ENCODE assay signal across 8 cellular contexts in genomic region chr6:135909737-135910387, GRCh38. TPM values are rescaled to one million over a fixed set of nuclear protein-coding genes. Genes with fewer than 3 reads are reported as not detected.
A peak's percentile ranks its signal among the peaks of the same experiment; 100 is the strongest.
DNase-seq lines count a peak whose midpoint lies in the region; ATAC-seq and TF ChIP-seq lines count a peak whose summit lies in the region.

No MANE protein-coding gene starts in this region.

- H3K9me1 ChIP-seq in IMR-90 (ENCODE audit: insufficient read depth, low read length): peaks cover 16% of the 10 kb centered on the region

- H4K91ac ChIP-seq in IMR-90 (ENCODE audit: insufficient read depth, low read depth, low read length): no peak overlapping the region; the same call in 1 of the 2 replicates

- H3K9ac ChIP-seq in IMR-90 (ENCODE audit: low read depth, low read length): no peak overlapping the region

- H3K27me3 ChIP-seq in IMR-90 (ENCODE audit: control insufficient read depth, insufficient read depth, low read length): no peaks in the 10 kb centered on the region
- H3K27me3 ChIP-seq in PC-9 (ENCODE audit: insufficient read depth, low read depth): no peaks in the 10 kb centered on the region
- H3K27me3 ChIP-seq in right cardiac atrium (ENCODE audit: control insufficient read depth, insufficient read depth): no peaks in the 10 kb centered on the region
- H3K27me3 ChIP-seq in tibial artery: no peaks in the 10 kb centered on the region

- peak overlapping the region in 1 of 2 experiments; percentile 67; a peak in 2 of 4 replicates for H4K8ac ChIP-seq in IMR-90 (ENCODE audit: low read depth in 2 of 2, low read length in 2 of 2)

- H3K4me2 ChIP-seq in IMR-90 (ENCODE audit: low read depth, low read length): no peak overlapping the region
- no peak overlapping the region for H3K4me2 ChIP-seq in PC-9

- H2AK9ac ChIP-seq in IMR-90 (replicated peaks; ENCODE audit: low read depth, low read length, poor library complexity): no peak overlapping the region

- no TSS peak for BruUV-seq in IMR-90 (replicated peaks; lab: Mats Ljungman, UMichigan)
- no TSS peak for BruUV-seq in PC-9 (replicated peaks; lab: Mats Ljungman, UMichigan)

- H3K9me3 ChIP-seq in IMR-90 (ENCODE audit: control insufficient read depth, insufficient read depth, low read length) (no peaks in the 10 kb centered on the region), PC-9 (ENCODE audit: insufficient read depth, low read depth) (no peaks in the 10 kb centered on the region), right cardiac atrium (ENCODE audit: control insufficient read depth, low read length) (no peaks in the 10 kb centered on the region), tibial artery (no peaks in the 10 kb centered on the region)

- peak overlapping the region; percentile 64; the same call in 1 of the 3 replicates for H2BK15ac ChIP-seq in IMR-90 (ENCODE audit: low read depth, low read length)

- no peak overlapping the region for H2AFZ ChIP-seq in IMR-90 (replicated peaks; ENCODE audit: low read length, poor library complexity)
- H2AFZ ChIP-seq in PC-9: no peak overlapping the region

- POLR2A ChIA-PET in IMR-90 (lab: Charles Lee; ENCODE audit: unreplicated experiment) (no interaction called here), PC-9 (lab: Charles Lee; ENCODE audit: unreplicated experiment) (no interaction called here)

- peak overlapping the region; percentile 15; the same call in 1 of the 2 replicates for H3K18ac ChIP-seq in IMR-90 (ENCODE audit: low read depth, low read length)

- no peak overlapping the region; the same call in 1 of the 2 replicates for H3K4ac ChIP-seq in IMR-90 (ENCODE audit: low read depth, low read length)

- H2AK5ac ChIP-seq in IMR-90 (ENCODE audit: low read depth, low read length): peak overlapping the region; percentile 11; the same call in 1 of the 2 replicates

- no peaks in the 10 kb centered on the region for H3K79me2 ChIP-seq in PC-9 (ENCODE audit: low read depth)

- intact Hi-C loops in IMR-90 (cut with micrococcal nuclease) (loop anchor here (10.0 kb wide), 1 partner anchor 315 kb away; no protein-coding TSS in a partner anchor), PC-9 (cut with micrococcal nuclease; ENCODE audit: unreplicated experiment) (no loop called here), right cardiac atrium (cut with DNase I) (loop anchor here in 1 of 4 donors (10.0 kb wide), 1 partner anchor 375 kb away; no protein-coding TSS in a partner anchor), tibial artery (cut with DNase I; ENCODE audit: low total_unique reads) (no loop called here)

- 0 out of 2 replicates have a peak overlapping the region, but pooled peaks have one; percentile 15 for H2BK20ac ChIP-seq in IMR-90 (ENCODE audit: low read depth, low read length)

- CTCF ChIA-PET in IMR-90 (lab: Yijun Ruan, JAX) (interaction anchor here (1.0 kb wide), 1 partner anchor 11 kb away, joined by 3 read pairs; no protein-coding TSS in a partner anchor), PC-9 (lab: Charles Lee) (interaction anchor here (0.5 to 0.6 kb wide), 3 partner anchors 17 to 330 kb away, joined by 3 read pairs; no protein-coding TSS in a partner anchor)

- H3K9me2 ChIP-seq in PC-9 (ENCODE audit: insufficient read depth): no peaks in the 10 kb centered on the region; the same call in 1 of the 2 replicates

- H2BK5ac ChIP-seq in IMR-90 (ENCODE audit: low read depth, low read length, poor library complexity, severe bottlenecking): peak overlapping the region; percentile 12

- no peak overlapping the region for H3K4me3 Mint-ChIP-seq in activated T-helper 17 cell treated with anti-CD3 and anti-CD28 coated beads, Interleukin-2, amount 50 U/mL, for 72 hours

- TF ChIP-seq CTCF in IMR-90 (conservative IDR thresholded peaks at IDR 0.05; ENCODE audit: low read depth, low read length): peak; percentile 36
- peak; percentile 73 for TF ChIP-seq CTCF in PC-9 (conservative IDR thresholded peaks at IDR 0.05)
- peak in 1 of 2 experiments; percentile 32 for TF ChIP-seq CTCF in tibial artery (IDR thresholded peaks at IDR 0.05)

- no peaks in the 10 kb centered on the region for H3K36me3 Mint-ChIP-seq in activated T-helper 17 cell treated with anti-CD3 and anti-CD28 coated beads, Interleukin-2, amount 50 U/mL, for 72 hours (ENCODE audit: low read depth)

- H3F3A ChIP-seq in PC-9 (ENCODE audit: insufficient read depth, low read depth): no peaks in the 10 kb centered on the region

- dilution Hi-C loops in IMR-90 (cut with HindIII; ENCODE audit: low sequenced_read_pairs, unreplicated experiment): no loop called here

- H3K27ac Mint-ChIP-seq in activated T-helper 17 cell treated with anti-CD3 and anti-CD28 coated beads, Interleukin-2, amount 50 U/mL, for 72 hours: no peak overlapping the region

- ATAC-seq in GM21528 (IDR thresholded peaks at IDR 0.05; ENCODE audit: low FRiP score, unreplicated experiment) (peak; percentile 85), IMR-90 (ENCODE audit: low read depth) (no peak), right cardiac atrium (peak; percentile 25 to 38)
- peak; percentile 77 for ATAC-seq in activated T-helper 17 cell treated with anti-CD3 and anti-CD28 coated beads, Interleukin-2, amount 50 U/mL, for 72 hours (replicated peaks)

- in situ Hi-C loops in IMR-90 (cut with MboI; ENCODE audit: low sequenced_read_pairs): no loop called here

- 0 out of 2 replicates have a peak overlapping the region, but pooled peaks have one; percentile 24 for H3K14ac ChIP-seq in IMR-90 (replicated peaks; ENCODE audit: low read depth, low read length)

- WGBS in IMR-90 (ENCODE audit: extremely low coverage in 2 of 2, insufficient read length in 1 of 2), 2 experiments: 77% methylated on average over 3 of the region's 9 CpGs; no CpG with 5 or more reads in 1 of the 2 experiments
- WGBS in right cardiac atrium: 63% methylated on average over 9 of the region's 9 CpGs

- no peaks in the 10 kb centered on the region for H3K27me3 Mint-ChIP-seq in activated T-helper 17 cell treated with anti-CD3 and anti-CD28 coated beads, Interleukin-2, amount 50 U/mL, for 72 hours

- no peaks in the 10 kb centered on the region for H3K4me1 Mint-ChIP-seq in activated T-helper 17 cell treated with anti-CD3 and anti-CD28 coated beads, Interleukin-2, amount 50 U/mL, for 72 hours

- peaks cover 22 to 31% of the 10 kb centered on the region in 2 experiments for H3K79me1 ChIP-seq in IMR-90 (ENCODE audit: low read depth in 1 of 2, low read length in 2 of 2)

- DNase-seq in ELR (ENCODE audit: low read depth) (peak; percentile 67), IMR-90 (peak; percentile 36), PC-9 (peak; percentile 12 to 46), right cardiac atrium (no peak), tibial artery (no peak)
- DNase-seq in stimulated activated CD4-positive, alpha-beta T cell treated with anti-CD3 and anti-CD28 coated beads, Interleukin-4, amount 100 ng/mL, for 1 hour: peak; percentile 16

- H3K4me1 ChIP-seq in IMR-90 (ENCODE audit: control insufficient read depth, insufficient read depth, low read length) (peaks cover 14% of the 10 kb centered on the region), PC-9 (replicated peaks; ENCODE audit: insufficient read depth) (no peaks in the 10 kb centered on the region), right cardiac atrium (ENCODE audit: control insufficient read depth, insufficient read depth, low read length) (no peaks in the 10 kb centered on the region), tibial artery (no peaks in the 10 kb centered on the region)

- H3K36me3 ChIP-seq in IMR-90 (ENCODE audit: control insufficient read depth, insufficient read depth, low read length): peaks cover 6% of the 10 kb centered on the region
- no peaks in the 10 kb centered on the region for H3K36me3 ChIP-seq in PC-9 (ENCODE audit: low read depth)
- no peaks in the 10 kb centered on the region for H3K36me3 ChIP-seq in tibial artery

- H3K4me3 ChIP-seq in IMR-90 (ENCODE audit: insufficient read depth, low read depth, low read length): no peak overlapping the region
- H3K4me3 ChIP-seq in PC-9: no peak overlapping the region
- no peak overlapping the region for H3K4me3 ChIP-seq in right cardiac atrium (ENCODE audit: low read length)
- H3K4me3 ChIP-seq in tibial artery: no peak overlapping the region

- H3K23ac ChIP-seq in IMR-90 (ENCODE audit: low read depth, low read length): 0 out of 2 replicates have a peak overlapping the region, but pooled peaks have one; percentile 20

- TF ChIP-seq POLR2A in IMR-90 (IDR thresholded peaks at IDR 0.05; ENCODE audit: low read depth, low read length): no peak

- H2BK120ac ChIP-seq in IMR-90 (ENCODE audit: low read depth, low read length): peak overlapping the region; percentile 65

- peak overlapping the region; percentile 64; the same call in 1 of the 2 replicates for H4K5ac ChIP-seq in IMR-90 (ENCODE audit: low read depth, low read length)

- TF ChIP-seq RAD21 in IMR-90 (IDR thresholded peaks at IDR 0.05; ENCODE audit: low read length): peak; percentile 44; the same call in 1 of the 2 replicates

- no peak overlapping the region for H3K27ac ChIP-seq in IMR-90 (ENCODE audit: insufficient read depth, low read length)
- H3K27ac ChIP-seq in PC-9: no peak overlapping the region
- no peak overlapping the region for H3K27ac ChIP-seq in right cardiac atrium (ENCODE audit: low read length)
- H3K27ac ChIP-seq in tibial artery: no peak overlapping the region

- no peaks in the 10 kb centered on the region for H4K20me1 ChIP-seq in IMR-90 (ENCODE audit: insufficient read depth, low read length)
- no peaks in the 10 kb centered on the region for H4K20me1 ChIP-seq in PC-9 (ENCODE audit: insufficient read depth)

- no peak overlapping the region for H3K56ac ChIP-seq in IMR-90 (ENCODE audit: extremely low read depth, insufficient read depth, low read length)

- no peaks in the 10 kb centered on the region for H3K9me3 Mint-ChIP-seq in activated T-helper 17 cell treated with anti-CD3 and anti-CD28 coated beads, Interleukin-2, amount 50 U/mL, for 72 hours

TF ChIP-seq in IMR-90, 13 proteins besides CTCF, POLR2A, EP300 and RAD21:
- peak; percentile 26; the same call in 1 of the 2 replicates for TF ChIP-seq SMC3 (IDR thresholded peaks at IDR 0.05; ENCODE audit: low read depth, low read length)
- no peak for TF ChIP-seq NFE2L2 (IDR thresholded peaks at IDR 0.05; ENCODE audit: low read depth, low read length)

RNA-seq across cellular contexts. Expression of gene PDE7B, which starts 58.4 kb away (rescaled TPM):
- total RNA-seq in IMR-90 (2012; rRNA removed): 12.4 and 15.6 TPM in 2 replicates
- 7.8 and 8.1 TPM in 2 replicates for polyA plus RNA-seq in IMR-90 (2012; rRNA removed)
- polyA plus RNA-seq in IMR-90 (2012; cell fraction: cytosol; rRNA removed): 3.7 and 4.7 TPM in 2 replicates
- polyA plus RNA-seq in IMR-90 (2012; cell fraction: nucleus; rRNA removed; ENCODE audit: low replicate concordance): 5.4 and 11.0 TPM in 2 replicates
- 0.31 TPM in 1 of 2 replicates, not detected in the other for total RNA-seq in PC-9 (2021)
- under 1 TPM in 1 of 2 donors, not detected in 1; 0.04 TPM for total RNA-seq in activated T-helper 17 cell treated with anti-CD3 and anti-CD28 coated beads, Interleukin-2, amount 50 U/mL, for 72 hours
- total RNA-seq in right cardiac atrium: 10 to 100 TPM in 1 of 4 donors, 1 to 10 TPM in 3; 6.4 to 11.6 (median 8.3) TPM
- 2.9 TPM for polyA plus RNA-seq in right cardiac atrium

Comparison
In these comparisons a context has a peak if more than half of its experiments do, and no peak if none do; other contexts are left out.
1. DNase-seq: peak in ELR (single experiment), IMR-90 (single experiment), PC-9 (2 of 2) and stimulated activated CD4-positive, alpha-beta T cell treated with anti-CD3 and anti-CD28 coated beads, Interleukin-4, amount 100 ng/mL, for 1 hour (single experiment); none in right cardiac atrium (0 of 3) and tibial artery (0 of 2).